In the genomic region with DNA sequence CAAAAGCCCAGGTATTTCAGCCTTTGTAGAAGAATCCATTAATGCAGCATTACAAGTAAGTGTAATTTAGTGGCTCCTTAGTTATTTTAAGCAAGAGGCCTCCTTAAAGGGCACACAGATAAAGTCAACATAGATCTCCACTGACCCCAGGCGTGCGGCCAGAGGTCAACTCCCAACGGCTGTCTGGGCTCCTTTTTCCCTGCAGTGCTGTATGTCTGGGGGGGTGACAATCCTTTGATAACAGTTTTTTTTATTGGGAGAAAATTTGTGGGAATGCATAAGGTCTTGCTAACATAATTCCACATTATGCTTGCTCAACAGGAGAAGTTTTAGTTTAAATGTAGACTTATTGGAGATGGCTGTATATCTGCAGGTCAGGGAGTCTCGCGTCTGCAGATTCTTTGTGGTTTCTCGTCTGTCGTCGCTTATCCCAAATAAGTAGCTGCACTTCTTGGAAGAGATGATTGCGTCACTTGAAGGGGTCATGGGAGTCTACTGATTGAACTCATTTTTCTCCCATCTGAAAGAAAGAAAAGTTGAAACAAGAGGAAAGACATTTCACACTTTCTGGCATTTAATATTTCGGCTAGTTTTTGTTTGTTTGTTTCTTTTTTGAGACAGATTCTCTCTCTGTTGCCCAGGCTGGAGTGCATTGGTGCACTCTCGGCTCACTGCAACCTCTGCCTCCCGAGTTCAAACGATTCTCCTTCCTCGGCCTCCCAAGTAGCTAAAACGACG, we compare ENCODE assay signal across 1 cellular context.
TF ChIP-seq lines count a peak whose summit lies in the region.

No MANE protein-coding gene starts in this region.

TF ChIP-seq in K562, 482 proteins besides CTCF, POLR2A, EP300 and RAD21 (continued from another document and continues in another):
- TF ChIP-seq KLF16 (IDR thresholded peaks at IDR 0.05): peak; percentile 56; the same call in 1 of the 2 replicates
- no peak for TF ChIP-seq NUFIP1 (IDR thresholded peaks at IDR 0.05; ENCODE audit: partially characterized antibody)
- peak; percentile 12; the same call in 1 of the 2 replicates for TF ChIP-seq C11orf30 (IDR thresholded peaks at IDR 0.05; ENCODE audit: low read depth)
- TF ChIP-seq MAZ (CRISPR knock-in tag; conservative IDR thresholded peaks at IDR 0.05 in 1 of 2, IDR thresholded peaks at IDR 0.05 in 1 of 2): peak in 1 of 2 experiments; percentile 51; a peak in 1 of 4 replicates
- TF ChIP-seq HEY1 (CRISPR knock-in tag; IDR thresholded peaks at IDR 0.05; ENCODE audit: borderline replicate concordance): 0 out of 2 replicates have a peak, but pooled peaks have one; percentile 71
- peak; percentile 53 for TF ChIP-seq TAL1 (IDR thresholded peaks at IDR 0.05)
- TF ChIP-seq SMAD2 (IDR thresholded peaks at IDR 0.05; ENCODE audit: low read depth, low read length): no peak
- no peak for TF ChIP-seq ZNF444 (CRISPR knock-in tag; IDR thresholded peaks at IDR 0.05)
- TF ChIP-seq HDAC1 (IDR thresholded peaks at IDR 0.05): peak in 1 of 2 experiments; percentile 93; a peak in 2 of 4 replicates
- peak; percentile 21; the same call in 1 of the 2 replicates for TF ChIP-seq L3MBTL2 (IDR thresholded peaks at IDR 0.05)
- TF ChIP-seq FOXJ2 (tag; IDR thresholded peaks at IDR 0.05): no peak; the same call in 1 of the 2 replicates
- peak; percentile 24; the same call in 1 of the 2 replicates for TF ChIP-seq NFE2 (IDR thresholded peaks at IDR 0.05; ENCODE audit: low read depth)
- TF ChIP-seq CTBP1 (IDR thresholded peaks at IDR 0.05; ENCODE audit: borderline replicate concordance): peak; percentile 45; the same call in 1 of the 2 replicates
- TF ChIP-seq, protein P1, sequence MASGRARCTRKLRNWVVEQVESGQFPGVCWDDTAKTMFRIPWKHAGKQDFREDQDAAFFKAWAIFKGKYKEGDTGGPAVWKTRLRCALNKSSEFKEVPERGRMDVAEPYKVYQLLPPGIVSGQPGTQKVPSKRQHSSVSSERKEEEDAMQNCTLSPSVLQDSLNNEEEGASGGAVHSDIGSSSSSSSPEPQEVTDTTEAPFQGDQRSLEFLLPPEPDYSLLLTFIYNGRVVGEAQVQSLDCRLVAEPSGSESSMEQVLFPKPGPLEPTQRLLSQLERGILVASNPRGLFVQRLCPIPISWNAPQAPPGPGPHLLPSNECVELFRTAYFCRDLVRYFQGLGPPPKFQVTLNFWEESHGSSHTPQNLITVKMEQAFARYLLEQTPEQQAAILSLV (tag; IDR thresholded peaks at IDR 0.05): peak; percentile 77; the same call in 1 of the 2 replicates
- TF ChIP-seq ELK3 (CRISPR knock-in tag; IDR thresholded peaks at IDR 0.05): no peak
- no peak for TF ChIP-seq ZNF277 (CRISPR knock-in tag; IDR thresholded peaks at IDR 0.05; ENCODE audit: borderline replicate concordance)
- no peak; the same call in 1 of the 2 replicates for TF ChIP-seq CHAMP1 (IDR thresholded peaks at IDR 0.05)
- no peak for TF ChIP-seq ZFP1 (CRISPR knock-in tag; IDR thresholded peaks at IDR 0.05)
- 0 out of 2 replicates have a peak, but pooled peaks have one; percentile 2 for TF ChIP-seq MAFF (IDR thresholded peaks at IDR 0.05; ENCODE audit: low read length)
- TF ChIP-seq, protein P2, sequence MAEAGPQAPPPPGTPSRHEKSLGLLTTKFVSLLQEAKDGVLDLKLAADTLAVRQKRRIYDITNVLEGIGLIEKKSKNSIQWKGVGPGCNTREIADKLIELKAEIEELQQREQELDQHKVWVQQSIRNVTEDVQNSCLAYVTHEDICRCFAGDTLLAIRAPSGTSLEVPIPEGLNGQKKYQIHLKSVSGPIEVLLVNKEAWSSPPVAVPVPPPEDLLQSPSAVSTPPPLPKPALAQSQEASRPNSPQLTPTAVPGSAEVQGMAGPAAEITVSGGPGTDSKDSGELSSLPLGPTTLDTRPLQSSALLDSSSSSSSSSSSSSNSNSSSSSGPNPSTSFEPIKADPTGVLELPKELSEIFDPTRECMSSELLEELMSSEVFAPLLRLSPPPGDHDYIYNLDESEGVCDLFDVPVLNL (CRISPR knock-in tag; IDR thresholded peaks at IDR 0.05; ENCODE audit: low read depth): no peak
- TF ChIP-seq, protein P3, sequence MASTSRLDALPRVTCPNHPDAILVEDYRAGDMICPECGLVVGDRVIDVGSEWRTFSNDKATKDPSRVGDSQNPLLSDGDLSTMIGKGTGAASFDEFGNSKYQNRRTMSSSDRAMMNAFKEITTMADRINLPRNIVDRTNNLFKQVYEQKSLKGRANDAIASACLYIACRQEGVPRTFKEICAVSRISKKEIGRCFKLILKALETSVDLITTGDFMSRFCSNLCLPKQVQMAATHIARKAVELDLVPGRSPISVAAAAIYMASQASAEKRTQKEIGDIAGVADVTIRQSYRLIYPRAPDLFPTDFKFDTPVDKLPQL (IDR thresholded peaks at IDR 0.05; ENCODE audit: extremely low read depth, insufficient read length): no peak
- no peak for TF ChIP-seq SIX5 (IDR thresholded peaks at IDR 0.05; ENCODE audit: borderline replicate concordance in 1 of 2, insufficient read depth in 1 of 2, low read depth in 1 of 2, low read length in 2 of 2)
- TF ChIP-seq NFATC3 (IDR thresholded peaks at IDR 0.05): no peak
- no peak for TF ChIP-seq ATF1 (CRISPR knock-in tag; IDR thresholded peaks at IDR 0.05)
- peak; percentile 82 for TF ChIP-seq ATF1 (tag; IDR thresholded peaks at IDR 0.05)
- TF ChIP-seq LEF1 (IDR thresholded peaks at IDR 0.05): peak; percentile 78; the same call in 1 of the 2 replicates
- TF ChIP-seq FOXA3 (CRISPR knock-in tag; conservative IDR thresholded peaks at IDR 0.05 in 1 of 2, IDR thresholded peaks at IDR 0.05 in 1 of 2): peak; percentile 30 to 92; a peak in 3 of 4 replicates
- peak; percentile 70 for TF ChIP-seq TEAD4 (IDR thresholded peaks at IDR 0.05; ENCODE audit: low read length)
- TF ChIP-seq TEAD4 (CRISPR knock-in tag; IDR thresholded peaks at IDR 0.05; ENCODE audit: borderline replicate concordance): no peak
- no peak for TF ChIP-seq ID3 (CRISPR knock-in tag; IDR thresholded peaks at IDR 0.05)
- peak; percentile 99 for TF ChIP-seq ID3 (tag; IDR thresholded peaks at IDR 0.05)
- TF ChIP-seq DMBX1 (CRISPR knock-in tag; IDR thresholded peaks at IDR 0.05; ENCODE audit: borderline replicate concordance): 0 out of 2 replicates have a peak, but pooled peaks have one; percentile 40
- no peak for TF ChIP-seq ZKSCAN3 (CRISPR knock-in tag; IDR thresholded peaks at IDR 0.05)
- TF ChIP-seq MTA2 (IDR thresholded peaks at IDR 0.05; ENCODE audit: low read depth): peak; percentile 32; the same call in 1 of the 2 replicates
- peak; percentile 83 for TF ChIP-seq NBN (IDR thresholded peaks at IDR 0.05; ENCODE audit: low read depth)
- no peak for TF ChIP-seq MCM7 (IDR thresholded peaks at IDR 0.05)
- TF ChIP-seq NCOR1 (IDR thresholded peaks at IDR 0.05): peak; percentile 89
- TF ChIP-seq GATAD2A (IDR thresholded peaks at IDR 0.05): no peak
- TF ChIP-seq FOXK2 (conservative IDR thresholded peaks at IDR 0.05 in 1 of 2, IDR thresholded peaks at IDR 0.05 in 1 of 2; ENCODE audit: low read depth in 2 of 2): peak in 1 of 2 experiments; percentile 49; a peak in 1 of 4 replicates
- TF ChIP-seq FOXM1 (IDR thresholded peaks at IDR 0.05; ENCODE audit: low read depth): 0 out of 2 replicates have a peak, but pooled peaks have one; percentile 37
- no peak for TF ChIP-seq FOXM1 (CRISPR knock-in tag; IDR thresholded peaks at IDR 0.05; ENCODE audit: low read depth)
- TF ChIP-seq HMG20A (CRISPR knock-in tag; conservative IDR thresholded peaks at IDR 0.05): no peak
- peak; percentile 100 for TF ChIP-seq HES1 (IDR thresholded peaks at IDR 0.05; ENCODE audit: low read depth)
- 0 out of 2 replicates have a peak, but pooled peaks have one; percentile 24 for TF ChIP-seq ZBTB17 (CRISPR knock-in tag; IDR thresholded peaks at IDR 0.05)
- TF ChIP-seq, protein P4, sequence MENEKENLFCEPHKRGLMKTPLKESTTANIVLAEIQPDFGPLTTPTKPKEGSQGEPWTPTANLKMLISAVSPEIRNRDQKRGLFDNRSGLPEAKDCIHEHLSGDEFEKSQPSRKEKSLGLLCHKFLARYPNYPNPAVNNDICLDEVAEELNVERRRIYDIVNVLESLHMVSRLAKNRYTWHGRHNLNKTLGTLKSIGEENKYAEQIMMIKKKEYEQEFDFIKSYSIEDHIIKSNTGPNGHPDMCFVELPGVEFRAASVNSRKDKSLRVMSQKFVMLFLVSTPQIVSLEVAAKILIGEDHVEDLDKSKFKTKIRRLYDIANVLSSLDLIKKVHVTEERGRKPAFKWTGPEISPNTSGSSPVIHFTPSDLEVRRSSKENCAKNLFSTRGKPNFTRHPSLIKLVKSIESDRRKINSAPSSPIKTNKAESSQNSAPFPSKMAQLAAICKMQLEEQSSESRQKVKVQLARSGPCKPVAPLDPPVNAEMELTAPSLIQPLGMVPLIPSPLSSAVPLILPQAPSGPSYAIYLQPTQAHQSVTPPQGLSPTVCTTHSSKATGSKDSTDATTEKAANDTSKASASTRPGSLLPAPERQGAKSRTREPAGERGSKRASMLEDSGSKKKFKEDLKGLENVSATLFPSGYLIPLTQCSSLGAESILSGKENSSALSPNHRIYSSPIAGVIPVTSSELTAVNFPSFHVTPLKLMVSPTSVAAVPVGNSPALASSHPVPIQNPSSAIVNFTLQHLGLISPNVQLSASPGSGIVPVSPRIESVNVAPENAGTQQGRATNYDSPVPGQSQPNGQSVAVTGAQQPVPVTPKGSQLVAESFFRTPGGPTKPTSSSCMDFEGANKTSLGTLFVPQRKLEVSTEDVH (IDR thresholded peaks at IDR 0.05; ENCODE audit: low read depth, partially characterized antibody): peak; percentile 49
- no peak for TF ChIP-seq NR2C2 (CRISPR knock-in tag; IDR thresholded peaks at IDR 0.05)
- peak; percentile 96 for TF ChIP-seq NR2C2 (tag; IDR thresholded peaks at IDR 0.05)
- no peak for TF ChIP-seq ZBTB7A (IDR thresholded peaks at IDR 0.05; ENCODE audit: borderline replicate concordance, control insufficient read depth, low read depth, low read length)
- TF ChIP-seq MTA3 (IDR thresholded peaks at IDR 0.05; ENCODE audit: borderline replicate concordance): no peak
- TF ChIP-seq NCOA1 (IDR thresholded peaks at IDR 0.05; ENCODE audit: low read depth): peak; percentile 72; the same call in 1 of the 2 replicates
- no peak for TF ChIP-seq PATZ1 (CRISPR knock-in tag; IDR thresholded peaks at IDR 0.05; ENCODE audit: borderline replicate concordance)
- TF ChIP-seq MEF2A (IDR thresholded peaks at IDR 0.05; ENCODE audit: control insufficient read depth, low read depth, low read length): peak; percentile 31; the same call in 1 of the 2 replicates
- TF ChIP-seq ILK (tag; IDR thresholded peaks at IDR 0.05; ENCODE audit: borderline replicate concordance, low read depth): no peak
- peak; percentile 78 for TF ChIP-seq BHLHE40 (IDR thresholded peaks at IDR 0.05; ENCODE audit: low read length)
- no peak; the same call in 1 of the 2 replicates for TF ChIP-seq LCOR (CRISPR knock-in tag; IDR thresholded peaks at IDR 0.05)
